ENCODE assay signal across 20 cellular contexts in the genomic region with DNA sequence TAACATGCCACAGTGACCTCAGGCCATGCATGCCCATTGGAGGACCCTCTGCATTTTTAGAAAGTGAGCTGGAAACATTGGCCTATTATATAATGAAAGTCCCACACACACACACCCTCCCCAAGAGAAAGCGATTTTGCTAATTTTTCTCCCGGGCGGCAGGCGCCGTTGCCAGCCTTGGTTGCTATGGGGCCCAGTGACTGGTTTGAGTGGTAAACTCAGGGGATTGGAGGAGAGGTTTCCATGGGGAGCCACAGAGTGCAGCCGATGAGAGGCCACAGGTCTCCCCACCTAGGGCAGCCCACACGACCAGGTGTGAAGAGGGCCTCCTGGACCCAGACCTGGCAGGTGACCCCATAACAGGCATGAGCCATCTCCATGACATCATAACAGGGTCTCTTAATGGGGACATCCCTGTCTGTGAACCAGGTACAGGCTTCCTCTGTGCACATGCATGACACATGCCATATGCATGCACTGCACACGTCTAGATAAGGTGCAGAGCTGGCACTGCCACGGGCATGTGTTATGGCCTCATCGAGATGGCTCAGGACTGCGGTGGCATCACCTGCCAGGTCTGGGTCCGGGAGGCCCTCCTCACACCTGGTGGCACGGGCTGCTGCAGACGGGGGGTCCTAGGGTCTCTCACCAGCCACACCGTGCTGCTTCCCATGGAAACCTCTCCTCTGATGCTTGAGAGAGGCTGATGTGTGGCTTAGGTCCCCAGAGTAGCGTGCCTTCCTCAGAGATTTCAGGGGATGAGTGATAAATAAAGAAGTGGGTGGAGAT.
DNase-seq lines count a peak whose midpoint lies in the region; ATAC-seq and TF ChIP-seq lines count a peak whose summit lies in the region.
"Had no signal": no experiment of that assay in that cellular context is flagged by ENCODE, and none has a peak within 500 bp of the region (broad histone marks: within the 10 kb centered on the region; RNA-seq: fewer than 3 reads in every experiment).

No MANE protein-coding gene starts in this region.

- H3K27ac ChIP-seq in hepatocyte, result no peak overlapping the region
- H3K27ac ChIP-seq: 22Rv1, PC-9, RWPE1, SK-N-MC had no signal

- no peak overlapping the region for H3K4me3 ChIP-seq in hepatocyte
- H3K4me3 ChIP-seq: PC-9, SK-N-MC had no signal

- no peak for ATAC-seq in activated CD4-positive, alpha-beta T cell treated with anti-CD3 and anti-CD28 coated beads for 36 hours

- WGBS in hepatocyte (ENCODE audit: low lambda C conversion rate, missing lambda C conversion rate), result 89% methylated on average over 16 of the region's 16 CpGs

- H3K4me1 Mint-ChIP-seq in brain, result peaks cover 54% of the 10 kb centered on the region
- no peaks in the 10 kb centered on the region for H3K4me1 Mint-ChIP-seq in activated CD4-positive, alpha-beta T cell treated with anti-CD3 and anti-CD28 coated beads for 36 hours

- peaks cover 6% of the 10 kb centered on the region for H3K27me3 ChIP-seq in hepatocyte

- TF ChIP-seq CTCF in brain (conservative IDR thresholded peaks at IDR 0.05) (no peak), hepatocyte (IDR thresholded peaks at IDR 0.05; ENCODE audit: poor library complexity) (no peak)

- no peaks in the 10 kb centered on the region for H4K20me1 ChIP-seq in hepatocyte (ENCODE audit: insufficient read depth, poor library complexity, severe bottlenecking)

- no peaks in the 10 kb centered on the region for H3K36me3 ChIP-seq in hepatocyte (replicated peaks; ENCODE audit: insufficient read depth, low read depth)

- POLR2A ChIA-PET in activated CD4-positive, alpha-beta T cell treated with anti-CD3 and anti-CD28 coated beads for 36 hours (lab: Charles Lee), result no interaction called here

- DNase-seq in DMS79 treated with DMSO at 0.1 percent for 48 hours (lab: John Stamatoyannopoulos, UW), result peak; percentile 13
- DNase-seq in DMS79 (lab: John Stamatoyannopoulos, UW), result no peak
- DNase-seq in inferior parietal cortex (ENCODE audit: extremely low spot score), result peak; percentile 37
- DNase-seq in NCI-H748 treated with DMSO at 0.1 percent for 48 hours (lab: John Stamatoyannopoulos, UW), result no peak
- no peak for DNase-seq in activated CD4-positive, alpha-beta T cell treated with anti-CD3 and anti-CD28 coated beads for 36 hours
- DNase-seq in activated CD4-positive, CD25-positive, alpha-beta regulatory T cell treated with anti-CD3 and anti-CD28 coated beads, Interleukin-2, amount 50 U/mL, for 72 hours, result no peak
- no peak for DNase-seq in hepatocyte (ENCODE audit: low spot score)
- DNase-seq: H9, HFFc6, KBM-7, NCI-H1092 treated with DMSO at 0.1 percent for 48 hours, NCI-H1436 treated with DMSO at 0.1 percent for 48 hours, NCI-H1930, NCI-H69, PC-9, SHP77 treated with DMSO at 0.1 percent for 48 hours had no signal

- no peak overlapping the region for H3K4me2 ChIP-seq in hepatocyte
- H3K4me2 ChIP-seq: PC-9 had no signal

- no peaks in the 10 kb centered on the region for H3K4me1 ChIP-seq in hepatocyte (ENCODE audit: insufficient read depth)

- peaks cover 4% of the 10 kb centered on the region for H3K27me3 Mint-ChIP-seq in brain
- H3K27me3 Mint-ChIP-seq in activated CD4-positive, alpha-beta T cell treated with anti-CD3 and anti-CD28 coated beads for 36 hours, result no peaks in the 10 kb centered on the region

- peaks cover 0 to 7% (median 4%) of the 10 kb centered on the region in 5 experiments for H3K9me3 Mint-ChIP-seq in brain
- H3K9me3 Mint-ChIP-seq in activated CD4-positive, alpha-beta T cell treated with anti-CD3 and anti-CD28 coated beads for 36 hours (ENCODE audit: low read depth), result no peaks in the 10 kb centered on the region

- H3K9me2 ChIP-seq in hepatocyte (replicated peaks; ENCODE audit: insufficient read depth), result no peaks in the 10 kb centered on the region

- no peaks in the 10 kb centered on the region for H3K9me3 ChIP-seq in hepatocyte (ENCODE audit: low read depth)

- H3K36me3 Mint-ChIP-seq in brain, result no peaks in the 10 kb centered on the region
- H3K36me3 Mint-ChIP-seq in activated CD4-positive, alpha-beta T cell treated with anti-CD3 and anti-CD28 coated beads for 36 hours (ENCODE audit: low read depth), result no peaks in the 10 kb centered on the region

- H3K79me2 ChIP-seq in hepatocyte, result no peaks in the 10 kb centered on the region

- peak overlapping the region in 3 of 5 experiments; percentile 76 to 100 (median 99) for H3K27ac Mint-ChIP-seq in brain
- H3K27ac Mint-ChIP-seq in activated CD4-positive, alpha-beta T cell treated with anti-CD3 and anti-CD28 coated beads for 36 hours, result no peak overlapping the region
- H3K27ac Mint-ChIP-seq: H9, HFFc6 had no signal

- H3K4me3 Mint-ChIP-seq in brain, result no peak overlapping the region
- H3K4me3 Mint-ChIP-seq in activated CD4-positive, alpha-beta T cell treated with anti-CD3 and anti-CD28 coated beads for 36 hours, result no peak overlapping the region
- H3K4me3 Mint-ChIP-seq: H9, HFFc6 had no signal

- intact Hi-C loops in activated CD4-positive, alpha-beta T cell treated with anti-CD3 and anti-CD28 coated beads for 36 hours (cut with DNase I, micrococcal nuclease), result no loop called here

- H2AFZ ChIP-seq in hepatocyte, result no peak overlapping the region
- H2AFZ ChIP-seq: PC-9 had no signal

- CTCF ChIA-PET in activated CD4-positive, alpha-beta T cell treated with anti-CD3 and anti-CD28 coated beads for 36 hours (lab: Charles Lee), result no interaction called here

Comparison
In these comparisons a context has a peak if more than half of its experiments do, and no peak if none do; other contexts are left out.
1. DNase-seq: peak in DMS79 treated with DMSO at 0.1 percent for 48 hours (single experiment) and inferior parietal cortex (single experiment); none in DMS79 (single experiment), NCI-H748 treated with DMSO at 0.1 percent for 48 hours (single experiment), activated CD4-positive, alpha-beta T cell treated with anti-CD3 and anti-CD28 coated beads for 36 hours (single experiment), activated CD4-positive, CD25-positive, alpha-beta regulatory T cell treated with anti-CD3 and anti-CD28 coated beads, Interleukin-2, amount 50 U/mL, for 72 hours (single experiment) and hepatocyte (single experiment).